ENCODE assay signal across 8 cellular contexts in the genomic region with DNA sequence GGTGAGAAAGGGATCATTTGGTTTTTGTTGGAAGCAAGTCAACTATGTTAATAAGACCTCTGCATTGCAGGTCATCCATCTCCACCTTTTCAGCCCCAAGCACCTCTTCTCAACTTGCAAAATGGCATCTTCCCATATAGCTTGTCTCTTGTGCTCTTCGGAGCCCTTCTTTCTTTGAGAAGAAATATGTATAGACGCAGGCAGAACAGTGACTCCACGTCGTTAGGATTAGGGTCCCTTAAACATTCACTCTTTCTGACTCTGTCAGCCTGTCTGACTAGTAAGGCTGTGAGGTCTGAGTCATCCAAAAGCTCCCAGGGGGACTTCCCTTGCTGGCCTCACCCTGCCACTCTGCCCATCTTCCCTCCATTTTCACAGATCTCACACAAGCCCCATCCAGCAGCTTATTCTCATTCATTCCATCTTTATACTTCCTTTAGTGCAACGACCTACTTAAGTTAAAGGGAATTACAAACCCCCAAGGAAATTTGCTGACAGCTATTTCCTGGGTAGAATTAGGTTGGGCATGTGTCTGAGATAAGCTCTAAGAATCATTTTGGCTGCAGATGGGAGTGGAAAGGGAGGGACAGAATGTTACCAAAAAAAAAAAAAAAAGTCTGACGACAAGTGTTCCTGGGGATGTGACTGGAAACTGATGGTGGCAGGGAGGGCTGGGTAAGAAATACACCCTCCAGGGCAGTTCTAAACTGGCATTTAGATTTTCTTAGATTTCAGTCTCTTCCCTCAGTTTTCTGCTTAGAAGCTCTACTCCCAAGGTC. TPM values are rescaled to one million over a fixed set of nuclear protein-coding genes. Genes with fewer than 3 reads are reported as not detected.
DNase-seq lines count a peak whose midpoint lies in the region; ATAC-seq and TF ChIP-seq lines count a peak whose summit lies in the region.

No MANE protein-coding gene starts in this region.

- DNase-seq in ELF-1 (ENCODE audit: low read depth, low spot score) (peak; percentile 55), NCI-H460 (ENCODE audit: extremely low read depth, low read depth) (peak; percentile 17), choroid plexus epithelial cell (ENCODE audit: low read depth) (peak; percentile 53), CD14-positive monocyte (ENCODE audit: low spot score) (no peak), NCI-H526 (lab: John Stamatoyannopoulos, UW) (no peak)
- no peak for DNase-seq in effector CD8-positive, alpha-beta T cell (lab: John Stamatoyannopoulos, UW)

- intact Hi-C loops in CD14-positive monocyte (cut with micrococcal nuclease): no loop called here

- H3K4me3 ChIP-seq in choroid plexus epithelial cell (ENCODE audit: low read depth, low read length): no peak overlapping the region

- H3K9me3 Mint-ChIP-seq in CD14-positive monocyte: peaks cover 0 to 2% (median 0%) of the 10 kb centered on the region in 7 donors

- no peaks in the 10 kb centered on the region for H3K36me3 Mint-ChIP-seq in CD14-positive monocyte

- H3K27me3 Mint-ChIP-seq in CD14-positive monocyte (ENCODE audit: low read depth in 3 of 3): peaks cover 2 to 7% (median 3%) of the 10 kb centered on the region in 3 donors

- TF ChIP-seq CTCF in choroid plexus epithelial cell (conservative IDR thresholded peaks at IDR 0.05; ENCODE audit: low read depth, low read length): no peak
- TF ChIP-seq CTCF in CD14-positive monocyte (IDR thresholded peaks at IDR 0.05): no peak

- no peak overlapping the region for H3K4me3 Mint-ChIP-seq in CD14-positive monocyte

- peak overlapping the region in 1 of 7 donors; percentile 23 for H3K27ac Mint-ChIP-seq in CD14-positive monocyte

- peaks cover 5% of the 10 kb centered on the region for H3K4me1 Mint-ChIP-seq in CD14-positive monocyte

- ATAC-seq in GM21723 (IDR thresholded peaks at IDR 0.05; ENCODE audit: unreplicated experiment): peak; percentile 91
- no peak for ATAC-seq in HG02840 (IDR thresholded peaks at IDR 0.05; ENCODE audit: low FRiP score, unreplicated experiment)

RNA-seq across cellular contexts. Expression of gene MEX3C, which starts 37.7 kb away (rescaled TPM):
- total RNA-seq in NCI-H460 (2014; rRNA removed; shearing (Covaris generic)): 53.0 and 53.5 TPM in 2 replicates
- polyA plus RNA-seq in NCI-H460 (2014; cell fraction: nucleus; rRNA removed): 11.4 and 15.7 TPM in 2 replicates
- polyA plus RNA-seq in CD14-positive monocyte: 1 to 10 TPM; 2.3 to 5.2 TPM

Comparison
In these comparisons a context has a peak if more than half of its experiments do, and no peak if none do; other contexts are left out.
1. DNase-seq: peak in ELF-1 (single experiment), NCI-H460 (single experiment) and choroid plexus epithelial cell (single experiment); none in effector CD8-positive, alpha-beta T cell (single experiment), CD14-positive monocyte (single experiment) and NCI-H526 (0 of 2).